In genomic region chr12:44833561-44833960, GRCh38 we compare ENCODE assay signal across 38 cellular contexts. TPM values are rescaled to one million over a fixed set of nuclear protein-coding genes. Genes with fewer than 3 reads are reported as not detected.
DNase-seq lines count a peak whose midpoint lies in the region; ATAC-seq and TF ChIP-seq lines count a peak whose summit lies in the region.
"Had no signal": no experiment of that assay in that cellular context is flagged by ENCODE, and none has a peak within 500 bp of the region (broad histone marks: within the 10 kb centered on the region; RNA-seq: fewer than 3 reads in every experiment).

No MANE protein-coding gene starts in this region.

- no peak for TF ChIP-seq CTCF in CD4-positive, alpha-beta T cell (IDR thresholded peaks at IDR 0.05)
- TF ChIP-seq CTCF in CD8-positive, alpha-beta T cell (IDR thresholded peaks at IDR 0.05) = no peak

- DNase-seq in CD4-positive, alpha-beta T cell = no peak
- DNase-seq in CD8-positive, alpha-beta T cell = no peak
- DNase-seq in left colon (peak in 1 of 2 donors; percentile 6), SHP77 (lab: John Stamatoyannopoulos, UW) (no peak)
- no peak for DNase-seq in effector memory CD4-positive, alpha-beta T cell
- DNase-seq in T-helper 2 cell treated with Interferon-gamma antibody and Interleukin-4, amounts not matched to agents 5 μg/mL and 100 μg/mL, for 36 hours (ENCODE audit: low spot score) = no peak
- DNase-seq: activated CD4-positive, CD25-positive, alpha-beta regulatory T cell treated with anti-CD3 and anti-CD28 coated beads, Interleukin-2, amount 50 U/mL, for 72 hours; activated CD8-positive, alpha-beta memory T cell treated with anti-CD3 and anti-CD28 coated beads for 24 hours; activated naive CD4-positive, alpha-beta T cell treated with Interleukin-2 at 50 U/mL for 16 hours; activated T-cell treated with anti-CD3 and anti-CD28 coated beads, Interleukin-2, amount 50 U/mL, for 4 hours; caudate nucleus; COR-L47; glutamatergic neuron; H9; KG1; left ventricle myocardium superior; MG63; naive B cell; NCI-H1105 treated with DMSO at 0.1 percent for 48 hours; NCI-H1930; NCI-H2171 treated with DMSO at 0.1 percent for 48 hours; NCI-H510A treated with DMSO at 0.1 percent for 48 hours; NK-92 treated with Interleukin-12 subunit alpha and Interleukin-12 subunit beta, amount 100 ng/mL, for 24 hours; PC-3; psoas muscle; sigmoid colon; stimulated activated CD4-positive, alpha-beta T cell treated with anti-CD3 and anti-CD28 coated beads, Interleukin-4, amount 100 ng/mL, for 24 hours; T-helper 2 cell; upper lobe of right lung had no signal

- H3K36me3 Mint-ChIP-seq in CD4-positive, alpha-beta T cell (ENCODE audit: low read depth) = no peaks in the 10 kb centered on the region
- H3K36me3 Mint-ChIP-seq in CD8-positive, alpha-beta T cell = peaks cover 21% of the 10 kb centered on the region
- peaks cover 12% of the 10 kb centered on the region for H3K36me3 Mint-ChIP-seq in activated naive CD8-positive, alpha-beta T cell
- no peaks in the 10 kb centered on the region for H3K36me3 Mint-ChIP-seq in T-helper 2 cell treated with Interferon-gamma antibody and Interleukin-4, amounts not matched to agents 5 μg/mL and 100 μg/mL, for 36 hours (ENCODE audit: low read depth)
- H3K36me3 Mint-ChIP-seq: naive B cell; stimulated activated effector memory CD8-positive, alpha-beta T cell treated with anti-CD3 and anti-CD28 coated beads, Interleukin-12 subunit alpha, Interleukin-12 subunit beta, amount 100 ng/mL, for 72 hours had no signal

- H3K4me3 Mint-ChIP-seq in CD4-positive, alpha-beta T cell = no peak overlapping the region
- peak overlapping the region; percentile 57 for H3K4me3 Mint-ChIP-seq in CD8-positive, alpha-beta T cell
- peak overlapping the region; percentile 58 for H3K4me3 Mint-ChIP-seq in activated naive CD8-positive, alpha-beta T cell
- H3K4me3 Mint-ChIP-seq in T-helper 2 cell treated with Interferon-gamma antibody and Interleukin-4, amounts not matched to agents 5 μg/mL and 100 μg/mL, for 36 hours = no peak overlapping the region
- H3K4me3 Mint-ChIP-seq: activated T-cell treated with anti-CD3 and anti-CD28 coated beads, Interleukin-2, amount 50 U/mL, for 4 hours; H9; naive B cell; stimulated activated effector memory CD8-positive, alpha-beta T cell treated with anti-CD3 and anti-CD28 coated beads, Interleukin-12 subunit alpha, Interleukin-12 subunit beta, amount 100 ng/mL, for 72 hours had no signal

- H3K4me1 ChIP-seq in CD8-positive, alpha-beta T cell (ENCODE audit: insufficient read depth, low read length) = peaks cover 85% of the 10 kb centered on the region
- peaks cover 26% of the 10 kb centered on the region for H3K4me1 ChIP-seq in effector memory CD4-positive, alpha-beta T cell (ENCODE audit: control insufficient read depth, insufficient read depth, low read length, poor library complexity, severe bottlenecking)
- H3K4me1 ChIP-seq: psoas muscle, sigmoid colon, upper lobe of right lung had no signal

- H3K4me1 Mint-ChIP-seq in CD4-positive, alpha-beta T cell (ENCODE audit: low read depth) = peaks cover 86% of the 10 kb centered on the region
- H3K4me1 Mint-ChIP-seq in CD8-positive, alpha-beta T cell (ENCODE audit: low read depth) = peaks cover 93% of the 10 kb centered on the region
- peaks cover 93% of the 10 kb centered on the region for H3K4me1 Mint-ChIP-seq in activated naive CD8-positive, alpha-beta T cell (ENCODE audit: low read depth)
- peaks cover 56% of the 10 kb centered on the region for H3K4me1 Mint-ChIP-seq in T-helper 2 cell treated with Interferon-gamma antibody and Interleukin-4, amounts not matched to agents 5 μg/mL and 100 μg/mL, for 36 hours (ENCODE audit: low read depth)
- H3K4me1 Mint-ChIP-seq: naive B cell had no signal

- no peak overlapping the region for H3K27ac ChIP-seq in CD4-positive, alpha-beta T cell (ENCODE audit: low read depth, low read length)
- no peak overlapping the region for H3K27ac ChIP-seq in CD8-positive, alpha-beta T cell (ENCODE audit: low read depth, low read length)
- H3K27ac ChIP-seq in effector memory CD4-positive, alpha-beta T cell (ENCODE audit: insufficient read depth, low read length, poor library complexity, severe bottlenecking) = no peak overlapping the region
- H3K27ac ChIP-seq: BLaER1, HL-60, psoas muscle, sigmoid colon, suprapubic skin, upper lobe of right lung had no signal

- H3K9me3 ChIP-seq in CD4-positive, alpha-beta T cell (ENCODE audit: control insufficient read depth, low read length) = no peaks in the 10 kb centered on the region
- no peaks in the 10 kb centered on the region for H3K9me3 ChIP-seq in CD8-positive, alpha-beta T cell (ENCODE audit: low read length)
- H3K9me3 ChIP-seq in effector memory CD4-positive, alpha-beta T cell (ENCODE audit: control insufficient read depth, low read length) = no peaks in the 10 kb centered on the region
- H3K9me3 ChIP-seq: BLaER1, MG63, psoas muscle, sigmoid colon, suprapubic skin, upper lobe of right lung had no signal

- CTCF ChIA-PET in CD4-positive, alpha-beta T cell (lab: Charles Lee) = interaction anchor here (1.8 kb wide), 1 partner anchor 21 kb away, joined by 5 read pairs; no protein-coding TSS in a partner anchor
- CTCF ChIA-PET in CD8-positive, alpha-beta T cell (lab: Charles Lee) = no interaction called here

- no peak for ATAC-seq in CD4-positive, alpha-beta T cell (ENCODE audit: poor library complexity)
- no peak for ATAC-seq in CD8-positive, alpha-beta T cell
- ATAC-seq in left colon (peak; percentile 82), HG03565 (IDR thresholded peaks at IDR 0.05; ENCODE audit: unreplicated experiment) (no peak)
- ATAC-seq: activated T-cell treated with anti-CD3 and anti-CD28 coated beads, Interleukin-2, amount 50 U/mL, for 4 hours; esophagus mucosa; left ventricle myocardium superior; PC-3; psoas muscle; Right ventricle myocardium inferior; SK-N-SH treated with all-trans-retinoic acid at 6 μM for 48 hours; stimulated activated effector memory CD8-positive, alpha-beta T cell treated with anti-CD3 and anti-CD28 coated beads, Interleukin-12 subunit alpha, Interleukin-12 subunit beta, amount 100 ng/mL, for 72 hours; upper lobe of right lung had no signal

- no peak overlapping the region for H3K4me3 ChIP-seq in CD8-positive, alpha-beta T cell (ENCODE audit: low read depth, low read length)
- no peak overlapping the region for H3K4me3 ChIP-seq in effector memory CD4-positive, alpha-beta T cell (ENCODE audit: insufficient read depth, low read depth, low read length, poor library complexity, severe bottlenecking)
- H3K4me3 ChIP-seq: BLaER1, MG63, psoas muscle, sigmoid colon, suprapubic skin, upper lobe of right lung had no signal

- POLR2A ChIA-PET in CD4-positive, alpha-beta T cell (lab: Charles Lee) = interaction anchor here (2.3 kb wide), 1 partner anchor 30 kb away, joined by 8 read pairs; no protein-coding TSS in a partner anchor
- POLR2A ChIA-PET in CD8-positive, alpha-beta T cell (lab: Charles Lee) = no interaction called here

- no peaks in the 10 kb centered on the region for H3K27me3 ChIP-seq in CD4-positive, alpha-beta T cell (ENCODE audit: control insufficient read depth, insufficient read depth, low read length)
- no peaks in the 10 kb centered on the region for H3K27me3 ChIP-seq in CD8-positive, alpha-beta T cell (ENCODE audit: insufficient read depth, low read length)
- H3K27me3 ChIP-seq in effector memory CD4-positive, alpha-beta T cell (replicated peaks; ENCODE audit: control insufficient read depth, insufficient read depth, low read length, poor library complexity, severe bottlenecking) = no peaks in the 10 kb centered on the region
- H3K27me3 ChIP-seq: BLaER1, MG63, sigmoid colon, suprapubic skin, upper lobe of right lung had no signal

- no peaks in the 10 kb centered on the region for H3K36me3 ChIP-seq in CD8-positive, alpha-beta T cell (ENCODE audit: insufficient read depth, low read length)
- no peaks in the 10 kb centered on the region for H3K36me3 ChIP-seq in effector memory CD4-positive, alpha-beta T cell (ENCODE audit: control insufficient read depth, insufficient read depth, low read length)
- H3K36me3 ChIP-seq: BLaER1, MG63, sigmoid colon, suprapubic skin, upper lobe of right lung had no signal

- H3K9me3 Mint-ChIP-seq in CD4-positive, alpha-beta T cell = no peaks in the 10 kb centered on the region
- no peaks in the 10 kb centered on the region for H3K9me3 Mint-ChIP-seq in CD8-positive, alpha-beta T cell
- no peaks in the 10 kb centered on the region for H3K9me3 Mint-ChIP-seq in activated naive CD8-positive, alpha-beta T cell (ENCODE audit: low read depth)
- H3K9me3 Mint-ChIP-seq in T-helper 2 cell treated with Interferon-gamma antibody and Interleukin-4, amounts not matched to agents 5 μg/mL and 100 μg/mL, for 36 hours = no peaks in the 10 kb centered on the region
- H3K9me3 Mint-ChIP-seq: activated T-cell treated with anti-CD3 and anti-CD28 coated beads, Interleukin-2, amount 50 U/mL, for 4 hours; H9; naive B cell had no signal

- intact Hi-C loops in CD4-positive, alpha-beta T cell (cut with DNase I, micrococcal nuclease) = no loop called here
- intact Hi-C loops in CD8-positive, alpha-beta T cell (cut with DNase I, micrococcal nuclease) = loop anchor here in 1 of 2 experiments (2.0 kb wide), 2 partner anchors 13 to 17 kb away; no protein-coding TSS in a partner anchor
- intact Hi-C loops in left colon (cut with DNase I, micrococcal nuclease) = no loop called here

- H3K27ac Mint-ChIP-seq in CD4-positive, alpha-beta T cell = peak overlapping the region; percentile 16
- H3K27ac Mint-ChIP-seq in CD8-positive, alpha-beta T cell = peak overlapping the region; percentile 87
- H3K27ac Mint-ChIP-seq in activated naive CD8-positive, alpha-beta T cell = peak overlapping the region; percentile 88
- no peak overlapping the region for H3K27ac Mint-ChIP-seq in T-helper 2 cell treated with Interferon-gamma antibody and Interleukin-4, amounts not matched to agents 5 μg/mL and 100 μg/mL, for 36 hours
- H3K27ac Mint-ChIP-seq: H9, naive B cell had no signal

- no peaks in the 10 kb centered on the region for H3K27me3 Mint-ChIP-seq in CD4-positive, alpha-beta T cell
- no peaks in the 10 kb centered on the region for H3K27me3 Mint-ChIP-seq in CD8-positive, alpha-beta T cell (ENCODE audit: low read depth)
- no peaks in the 10 kb centered on the region for H3K27me3 Mint-ChIP-seq in activated naive CD8-positive, alpha-beta T cell
- no peaks in the 10 kb centered on the region for H3K27me3 Mint-ChIP-seq in T-helper 2 cell treated with Interferon-gamma antibody and Interleukin-4, amounts not matched to agents 5 μg/mL and 100 μg/mL, for 36 hours (ENCODE audit: low read depth)
- H3K27me3 Mint-ChIP-seq: naive B cell had no signal

RNA-seq across cellular contexts. Expression of gene NELL2, which starts 42.6 kb away (rescaled TPM):
- 100 to 1,000 TPM; 142 to 147 TPM for total RNA-seq in CD4-positive, alpha-beta T cell
- 100 to 1,000 TPM; 384 to 390 TPM for total RNA-seq in CD8-positive, alpha-beta T cell
- 1 to 10 TPM; 2.9 to 6.1 TPM for total RNA-seq in left colon
- total RNA-seq: Right ventricle myocardium inferior had no signal

Comparison
In these comparisons a context has a peak if more than half of its experiments do, and no peak if none do; other contexts are left out.
1. H3K4me3 Mint-ChIP-seq: peak in CD8-positive, alpha-beta T cell (single experiment) and activated naive CD8-positive, alpha-beta T cell (single experiment); none in CD4-positive, alpha-beta T cell (single experiment) and T-helper 2 cell treated with Interferon-gamma antibody and Interleukin-4, amounts not matched to agents 5 μg/mL and 100 μg/mL, for 36 hours (single experiment).
2. RNA of gene NELL2, which starts 42.6 kb away (total RNA-seq): 384 to 390 TPM in CD8-positive, alpha-beta T cell and 142 to 147 TPM in CD4-positive, alpha-beta T cell; 2.9 to 6.1 TPM in left colon; every median in the first group is over 10 times any median in the second.